Comparison of ENCODE assay signal across 9 cellular contexts in genomic region chr11:69301491-69302401, GRCh38. TPM values are rescaled to one million over a fixed set of nuclear protein-coding genes. Genes with fewer than 3 reads are reported as not detected.
A peak's percentile ranks its signal among the peaks of the same experiment; 100 is the strongest.
DNase-seq lines count a peak whose midpoint lies in the region; ATAC-seq lines count a peak whose summit lies in the region.
"Had no signal": no experiment of that assay in that cellular context is flagged by ENCODE, and none has a peak within 500 bp of the region (broad histone marks: within the 10 kb centered on the region; RNA-seq: fewer than 3 reads in every experiment).

No MANE protein-coding gene starts in this region.

- no peaks in the 10 kb centered on the region for H3K27me3 Mint-ChIP-seq in activated CD4-positive, alpha-beta memory T cell treated with anti-CD3 and anti-CD28 coated beads for 36 hours
- peaks cover 2% of the 10 kb centered on the region for H3K27me3 Mint-ChIP-seq in activated CD4-positive, alpha-beta memory T cell treated with anti-CD3 and anti-CD28 coated beads, Interleukin-2, amount 10 ng/mL, durations not matched to agents 7 days and 5 days
- H3K27me3 Mint-ChIP-seq: naive B cell had no signal

- no peak overlapping the region for H3K4me3 Mint-ChIP-seq in activated CD4-positive, alpha-beta memory T cell treated with anti-CD3 and anti-CD28 coated beads for 36 hours
- H3K4me3 Mint-ChIP-seq in activated CD4-positive, alpha-beta memory T cell treated with anti-CD3 and anti-CD28 coated beads, Interleukin-2, amount 10 ng/mL, durations not matched to agents 7 days and 5 days, result no peak overlapping the region

- intact Hi-C loops in activated CD4-positive, alpha-beta memory T cell treated with anti-CD3 and anti-CD28 coated beads for 36 hours (cut with micrococcal nuclease), result no loop called here

- CTCF ChIA-PET in activated CD4-positive, alpha-beta memory T cell treated with anti-CD3 and anti-CD28 coated beads for 36 hours (lab: Charles Lee), result interaction anchor here (0.9 kb wide), 1 partner anchor 9 kb away, joined by 3 read pairs; no protein-coding TSS in a partner anchor
- CTCF ChIA-PET in activated CD4-positive, alpha-beta memory T cell treated with anti-CD3 and anti-CD28 coated beads, Interleukin-2, amount 10 ng/mL, durations not matched to agents 7 days and 5 days (lab: Charles Lee), result no interaction called here

- WGBS in esophagus, 2 donors, result 69 to 77% methylated on average over 13 of the region's 13 CpGs

- peaks cover 11 to 43% of the 10 kb centered on the region in 2 donors for H3K4me1 ChIP-seq in esophagus (ENCODE audit: control insufficient read depth in 2 of 2, insufficient read depth in 2 of 2, low read length in 1 of 2)

- H3K27ac ChIP-seq in esophagus (ENCODE audit: low read depth in 2 of 2, low read length in 1 of 2), result peak overlapping the region; percentile 14 to 63

- no peaks in the 10 kb centered on the region for H3K9me3 ChIP-seq in esophagus (ENCODE audit: control insufficient read depth in 2 of 2, insufficient read depth in 1 of 2, low read depth in 1 of 2, low read length in 1 of 2)

- H3K36me3 Mint-ChIP-seq in activated CD4-positive, alpha-beta memory T cell treated with anti-CD3 and anti-CD28 coated beads for 36 hours, result no peaks in the 10 kb centered on the region
- no peaks in the 10 kb centered on the region for H3K36me3 Mint-ChIP-seq in activated CD4-positive, alpha-beta memory T cell treated with anti-CD3 and anti-CD28 coated beads, Interleukin-2, amount 10 ng/mL, durations not matched to agents 7 days and 5 days (ENCODE audit: low read depth)
- H3K36me3 Mint-ChIP-seq: naive B cell had no signal

- no peak overlapping the region for H3K4me3 ChIP-seq in esophagus (ENCODE audit: low read depth in 1 of 2, low read length in 2 of 2)

- H3K27me3 ChIP-seq in esophagus (ENCODE audit: control insufficient read depth in 1 of 2, insufficient read depth in 2 of 2, low read length in 2 of 2), result no peaks in the 10 kb centered on the region

- H3K9me3 Mint-ChIP-seq in activated CD4-positive, alpha-beta memory T cell treated with anti-CD3 and anti-CD28 coated beads for 36 hours, result no peaks in the 10 kb centered on the region
- H3K9me3 Mint-ChIP-seq in activated CD4-positive, alpha-beta memory T cell treated with anti-CD3 and anti-CD28 coated beads, Interleukin-2, amount 10 ng/mL, durations not matched to agents 7 days and 5 days, result no peaks in the 10 kb centered on the region

- peaks cover 29% of the 10 kb centered on the region for H3K4me1 Mint-ChIP-seq in activated CD4-positive, alpha-beta memory T cell treated with anti-CD3 and anti-CD28 coated beads for 36 hours (ENCODE audit: low read depth)
- peaks cover 50% of the 10 kb centered on the region for H3K4me1 Mint-ChIP-seq in activated CD4-positive, alpha-beta memory T cell treated with anti-CD3 and anti-CD28 coated beads, Interleukin-2, amount 10 ng/mL, durations not matched to agents 7 days and 5 days

- H3K36me3 ChIP-seq in esophagus (ENCODE audit: control insufficient read depth in 2 of 2, insufficient read depth in 2 of 2, low read length in 1 of 2), result peaks cover 0 to 3% of the 10 kb centered on the region in 2 donors

- POLR2A ChIA-PET in activated CD4-positive, alpha-beta memory T cell treated with anti-CD3 and anti-CD28 coated beads for 36 hours (lab: Charles Lee), result no interaction called here
- POLR2A ChIA-PET in activated CD4-positive, alpha-beta memory T cell treated with anti-CD3 and anti-CD28 coated beads, Interleukin-2, amount 10 ng/mL, durations not matched to agents 7 days and 5 days (lab: Charles Lee), result interaction anchor here (0.7 kb wide), 1 partner anchor 10 kb away, joined by 3 read pairs; no protein-coding TSS in a partner anchor

- DNase-seq in activated CD4-positive, alpha-beta memory T cell treated with anti-CD3 and anti-CD28 coated beads for 36 hours, result peak; percentile 64
- DNase-seq in activated CD4-positive, alpha-beta memory T cell treated with anti-CD3 and anti-CD28 coated beads, Interleukin-2, amount 10 ng/mL, durations not matched to agents 7 days and 5 days, result no peak
- DNase-seq in OCI-M1 (lab: John Stamatoyannopoulos, UW), result peak; percentile 74
- peak; percentile 62 for DNase-seq in stimulated activated CD4-positive, alpha-beta T cell treated with anti-CD3 and anti-CD28 coated beads, Interleukin-4, amount 100 ng/mL, for 24 hours
- no peak for DNase-seq in germinal center (ENCODE audit: low spot score)
- no peak for DNase-seq in NCI-H1694 (lab: John Stamatoyannopoulos, UW)
- DNase-seq: naive B cell had no signal

- ATAC-seq in GM21786 (IDR thresholded peaks at IDR 0.05; ENCODE audit: unreplicated experiment), result no peak

- H3K27ac Mint-ChIP-seq in activated CD4-positive, alpha-beta memory T cell treated with anti-CD3 and anti-CD28 coated beads for 36 hours, result no peak overlapping the region
- H3K27ac Mint-ChIP-seq in activated CD4-positive, alpha-beta memory T cell treated with anti-CD3 and anti-CD28 coated beads, Interleukin-2, amount 10 ng/mL, durations not matched to agents 7 days and 5 days, result no peak overlapping the region

RNA-seq across cellular contexts. Expression of gene MYEOV, which starts 7.8 kb away (rescaled TPM):
- total RNA-seq in activated CD4-positive, alpha-beta memory T cell treated with anti-CD3 and anti-CD28 coated beads for 36 hours, result under 1 TPM in 1 of 2 experiments, not detected in 1; 0.14 TPM
- not detected for total RNA-seq in activated CD4-positive, alpha-beta memory T cell treated with anti-CD3 and anti-CD28 coated beads, Interleukin-2, amount 10 ng/mL, durations not matched to agents 7 days and 5 days
- polyA plus RNA-seq in esophagus, result 10 to 100 TPM; 18.3 to 32.2 TPM

Comparison
In these comparisons a context has a peak if more than half of its experiments do, and no peak if none do; other contexts are left out.
1. DNase-seq: peak in activated CD4-positive, alpha-beta memory T cell treated with anti-CD3 and anti-CD28 coated beads for 36 hours (single experiment), OCI-M1 (single experiment) and stimulated activated CD4-positive, alpha-beta T cell treated with anti-CD3 and anti-CD28 coated beads, Interleukin-4, amount 100 ng/mL, for 24 hours (single experiment); none in activated CD4-positive, alpha-beta memory T cell treated with anti-CD3 and anti-CD28 coated beads, Interleukin-2, amount 10 ng/mL, durations not matched to agents 7 days and 5 days (single experiment), germinal center (single experiment) and NCI-H1694 (single experiment).